26 cellular contexts compared by ENCODE assay signal in the genomic region with DNA sequence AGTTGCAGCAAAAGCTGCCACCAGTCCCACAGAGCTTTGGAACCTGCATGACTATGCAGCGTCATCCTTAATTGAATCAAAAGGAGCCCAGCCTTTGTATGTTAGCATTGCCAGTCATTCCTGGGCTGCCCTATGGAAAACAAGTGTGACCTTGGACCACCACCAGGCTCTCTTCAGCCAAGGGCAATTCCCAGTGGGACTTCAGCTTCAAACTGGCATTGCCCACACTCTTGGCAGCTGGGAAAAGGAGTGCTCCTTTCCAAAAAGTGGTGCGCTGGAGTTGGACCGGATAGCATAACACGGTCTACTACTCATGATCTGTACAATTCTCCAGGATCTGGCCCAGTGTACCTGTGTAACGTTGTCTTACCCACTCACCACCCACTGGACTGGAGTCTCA.
A peak's percentile ranks its signal among the peaks of the same experiment; 100 is the strongest.
DNase-seq lines count a peak whose midpoint lies in the region; ATAC-seq, FAIRE-seq and TF ChIP-seq lines count a peak whose summit lies in the region.
"Had no signal": no experiment of that assay in that cellular context is flagged by ENCODE, and none has a peak within 500 bp of the region (broad histone marks: within the 10 kb centered on the region; RNA-seq: fewer than 3 reads in every experiment).

No MANE protein-coding gene starts in this region.

- intact Hi-C loops in IMR-90 (cut with micrococcal nuclease), result no loop called here
- intact Hi-C loops in endothelial cell of umbilical vein (cut with micrococcal nuclease), result no loop called here

- WGBS in IMR-90 (ENCODE audit: extremely low coverage in 2 of 2, insufficient read length in 1 of 2), 2 experiments, result 90% methylated on average over 5 of the region's 5 CpGs; no CpG with 5 or more reads in 1 of the 2 experiments

- H2BK20ac ChIP-seq in IMR-90 (ENCODE audit: low read depth, low read length), result no peak overlapping the region

- H3K14ac ChIP-seq in IMR-90 (replicated peaks; ENCODE audit: low read depth, low read length), result no peak overlapping the region

- DNase-seq in IMR-90, result no peak
- peak; percentile 30 for DNase-seq in NCI-H446 treated with DMSO at 0.1 percent for 48 hours (lab: John Stamatoyannopoulos, UW)
- no peak for DNase-seq in endothelial cell of umbilical vein (ENCODE audit: low read depth, low spot score)
- peak; percentile 13 for DNase-seq in thoracic aorta (ENCODE audit: low spot score)
- DNase-seq in SW 1271 (lab: John Stamatoyannopoulos, UW), result no peak
- DNase-seq in H4 (ENCODE audit: low spot score), result no peak
- DNase-seq: 8988T; ACHN; AML-193; BE2C; CD4-positive, alpha-beta T cell; CD8-positive, alpha-beta memory T cell; DMS 273 treated with DMSO at 0.1 percent for 48 hours; DMS79; EL; GDM1; HFFc6 had no signal

- H3K27me3 ChIP-seq in IMR-90 (ENCODE audit: control insufficient read depth, insufficient read depth, low read length) (no peaks in the 10 kb centered on the region), endothelial cell of umbilical vein (ENCODE audit: control insufficient read depth in 2 of 2, insufficient read depth in 2 of 2, low read length in 2 of 2) (no peaks in the 10 kb centered on the region), thoracic aorta (replicated peaks; ENCODE audit: insufficient read depth) (no peaks in the 10 kb centered on the region)
- H3K27me3 ChIP-seq: BE2C; BLaER1 treated with 17β-estradiol and CSF1 and Interleukin-3, amounts not matched to agents 10 nM and 100 nM had no signal

- H2AFZ ChIP-seq in IMR-90 (replicated peaks; ENCODE audit: low read length, poor library complexity), result no peak overlapping the region
- no peak overlapping the region for H2AFZ ChIP-seq in endothelial cell of umbilical vein (ENCODE audit: low read depth, low read length)
- H2AFZ ChIP-seq: GM23338 had no signal

- H2AK5ac ChIP-seq in IMR-90 (ENCODE audit: low read depth, low read length), result no peak overlapping the region; the same call in 1 of the 2 replicates

- H2BK15ac ChIP-seq in IMR-90 (ENCODE audit: low read depth, low read length), result 0 out of 3 replicates have a peak overlapping the region, but pooled peaks have one; percentile 27

- no peak overlapping the region for H4K8ac ChIP-seq in IMR-90 (ENCODE audit: low read depth in 2 of 2, low read length in 2 of 2)

- H3K4me1 ChIP-seq in IMR-90 (ENCODE audit: control insufficient read depth, insufficient read depth, low read length) (peaks cover 11% of the 10 kb centered on the region), endothelial cell of umbilical vein (ENCODE audit: control insufficient read depth, extremely low read depth, insufficient read depth, low read length) (peaks cover 20% of the 10 kb centered on the region), thoracic aorta (ENCODE audit: control insufficient read depth in 1 of 2, low read depth in 2 of 2) (peaks cover 20 to 61% of the 10 kb centered on the region in 2 donors)
- H3K4me1 ChIP-seq: BE2C, HAP-1 had no signal

- H3K9me3 ChIP-seq in IMR-90 (ENCODE audit: control insufficient read depth, insufficient read depth, low read length), result no peaks in the 10 kb centered on the region
- no peaks in the 10 kb centered on the region for H3K9me3 ChIP-seq in endothelial cell of umbilical vein (replicated peaks; ENCODE audit: control insufficient read depth, insufficient read depth, low read length)
- H3K9me3 ChIP-seq in thoracic aorta, result no peaks in the 10 kb centered on the region
- H3K9me3 ChIP-seq: A549; BE2C; BLaER1 treated with 17β-estradiol and CSF1 and Interleukin-3, amounts not matched to agents 10 nM and 100 nM; HAP-1 had no signal

- H3K18ac ChIP-seq in IMR-90 (ENCODE audit: low read depth, low read length), result no peak overlapping the region

- H3K4me3 ChIP-seq in IMR-90 (ENCODE audit: insufficient read depth, low read depth, low read length), result no peak overlapping the region
- H3K4me3 ChIP-seq in endothelial cell of umbilical vein (replicated peaks in 1 of 3; ENCODE audit: insufficient read depth in 1 of 3, low read depth in 1 of 3, low read length in 3 of 3), result no peak overlapping the region
- H3K4me3 ChIP-seq in thoracic aorta, result no peak overlapping the region
- H3K4me3 ChIP-seq: A549; BLaER1 treated with 17β-estradiol and CSF1 and Interleukin-3, amounts not matched to agents 10 nM and 100 nM; GM12878; GM23338; HAP-1 had no signal

- no peak overlapping the region for H3K27ac ChIP-seq in IMR-90 (ENCODE audit: insufficient read depth, low read length)
- no peak overlapping the region for H3K27ac ChIP-seq in endothelial cell of umbilical vein (ENCODE audit: insufficient read depth, low read depth, low read length)
- H3K27ac ChIP-seq in thoracic aorta, result peak overlapping the region in 1 of 2 donors; percentile 13
- H3K27ac ChIP-seq: BLaER1 treated with 17β-estradiol and CSF1 and Interleukin-3, amounts not matched to agents 10 nM and 100 nM had no signal

- POLR2A ChIA-PET in IMR-90 (lab: Charles Lee; ENCODE audit: unreplicated experiment), result no interaction called here
- POLR2A ChIA-PET in endothelial cell of umbilical vein (lab: Charles Lee), result no interaction called here

- H4K91ac ChIP-seq in IMR-90 (ENCODE audit: insufficient read depth, low read depth, low read length), result no peak overlapping the region

- H3K23ac ChIP-seq in IMR-90 (ENCODE audit: low read depth, low read length), result no peak overlapping the region

- no peak overlapping the region for H2AK9ac ChIP-seq in IMR-90 (replicated peaks; ENCODE audit: low read depth, low read length, poor library complexity)

- H3K9me1 ChIP-seq in IMR-90 (ENCODE audit: insufficient read depth, low read length) (peaks cover 23% of the 10 kb centered on the region), endothelial cell of umbilical vein (replicated peaks; ENCODE audit: control insufficient read depth, extremely low read depth, insufficient read depth, low read length) (no peaks in the 10 kb centered on the region)

- H3K36me3 ChIP-seq in IMR-90 (ENCODE audit: control insufficient read depth, insufficient read depth, low read length) (no peaks in the 10 kb centered on the region), endothelial cell of umbilical vein (ENCODE audit: control insufficient read depth in 2 of 2, extremely low read depth in 1 of 2, insufficient read depth in 2 of 2, low read length in 2 of 2) (peaks cover 0 to 25% of the 10 kb centered on the region in 2 experiments), thoracic aorta (no peaks in the 10 kb centered on the region)
- H3K36me3 ChIP-seq: BE2C; BLaER1 treated with 17β-estradiol and CSF1 and Interleukin-3, amounts not matched to agents 10 nM and 100 nM; HAP-1 had no signal

- TF ChIP-seq CTCF in IMR-90 (conservative IDR thresholded peaks at IDR 0.05; ENCODE audit: low read depth, low read length), result no peak
- no peak for TF ChIP-seq CTCF in endothelial cell of umbilical vein (IDR thresholded peaks at IDR 0.05; ENCODE audit: extremely low read depth in 1 of 2, insufficient read depth in 1 of 2, low read depth in 1 of 2, low read length in 2 of 2)
- no peak for TF ChIP-seq CTCF in thoracic aorta (IDR thresholded peaks at IDR 0.05)

- no peak overlapping the region for H3K4ac ChIP-seq in IMR-90 (ENCODE audit: low read depth, low read length)

- dilution Hi-C loops in IMR-90 (cut with HindIII; ENCODE audit: low sequenced_read_pairs, unreplicated experiment), result no loop called here
- dilution Hi-C loops in endothelial cell of umbilical vein (cut with MboI; ENCODE audit: extremely low pct_ligation_motif_present, low sequenced_read_pairs), result no loop called here

- TF ChIP-seq POLR2A in IMR-90 (IDR thresholded peaks at IDR 0.05; ENCODE audit: low read depth, low read length) (no peak), endothelial cell of umbilical vein (IDR thresholded peaks at IDR 0.05; ENCODE audit: low read depth, low read length) (peak; percentile 32)

- no peak overlapping the region for H2BK5ac ChIP-seq in IMR-90 (ENCODE audit: low read depth, low read length, poor library complexity, severe bottlenecking)

- H4K5ac ChIP-seq in IMR-90 (ENCODE audit: low read depth, low read length), result no peak overlapping the region

- H4K20me1 ChIP-seq in IMR-90 (ENCODE audit: insufficient read depth, low read length) (no peaks in the 10 kb centered on the region), endothelial cell of umbilical vein (replicated peaks; ENCODE audit: control insufficient read depth, extremely low read depth, insufficient read depth, low read length) (no peaks in the 10 kb centered on the region)
- H4K20me1 ChIP-seq: BLaER1 treated with 17β-estradiol and CSF1 and Interleukin-3, amounts not matched to agents 10 nM and 100 nM had no signal

- in situ Hi-C loops in IMR-90 (cut with MboI; ENCODE audit: low sequenced_read_pairs), result no loop called here

- ATAC-seq in IMR-90 (ENCODE audit: low read depth) (no peak), thoracic aorta (ENCODE audit: insufficient number of reproducible peaks, low FRiP score, low read depth) (peak; percentile 58), HG03280 (IDR thresholded peaks at IDR 0.05; ENCODE audit: unreplicated experiment) (no peak), GM18868 (IDR thresholded peaks at IDR 0.05; ENCODE audit: unreplicated experiment) (no peak)
- ATAC-seq: A549, GM12878, GM23338 had no signal

- no peaks in the 10 kb centered on the region for H3K79me1 ChIP-seq in IMR-90 (ENCODE audit: low read depth in 1 of 2, low read length in 2 of 2)

- BruUV-seq in IMR-90 (replicated peaks; lab: Mats Ljungman, UMichigan), result no TSS peak
- BruUV-seq in endothelial cell of umbilical vein (replicated peaks; lab: Mats Ljungman, UMichigan), result no TSS peak

- H3K79me2 ChIP-seq in endothelial cell of umbilical vein (ENCODE audit: control insufficient read depth, insufficient read depth, low read length), result no peaks in the 10 kb centered on the region

- no peak for TF ChIP-seq RAD21 in IMR-90 (IDR thresholded peaks at IDR 0.05; ENCODE audit: low read length)

- no peak overlapping the region for H3K4me2 ChIP-seq in IMR-90 (ENCODE audit: low read depth, low read length)
- H3K4me2 ChIP-seq in endothelial cell of umbilical vein (ENCODE audit: insufficient read depth, low read length), result no peak overlapping the region
- H3K4me2 ChIP-seq: A549, GM23338 had no signal

- no peak for FAIRE-seq in endothelial cell of umbilical vein (lab: Jason Lieb, UNC)
- FAIRE-seq: A549, D721Med, GM12878, H54 had no signal

- no peak overlapping the region for H3K9ac ChIP-seq in IMR-90 (ENCODE audit: low read depth, low read length)
- H3K9ac ChIP-seq in endothelial cell of umbilical vein (replicated peaks; ENCODE audit: extremely low read depth, insufficient read depth, low read length), result no peak overlapping the region
- H3K9ac ChIP-seq: BLaER1 treated with 17β-estradiol and CSF1 and Interleukin-3, amounts not matched to agents 10 nM and 100 nM had no signal

- H2BK120ac ChIP-seq in IMR-90 (ENCODE audit: low read depth, low read length), result no peak overlapping the region

- no peak overlapping the region for H3K56ac ChIP-seq in IMR-90 (ENCODE audit: extremely low read depth, insufficient read depth, low read length)

- CTCF ChIA-PET in IMR-90 (lab: Yijun Ruan, JAX), result no interaction called here
- CTCF ChIA-PET in endothelial cell of umbilical vein (lab: Charles Lee), result interaction anchor here (1.0 kb wide), 1 partner anchor 140 kb away, joined by 3 read pairs; no protein-coding TSS in a partner anchor

TF ChIP-seq in IMR-90, 13 proteins besides CTCF, POLR2A, EP300 and RAD21 (continues in another document):
- no peak for TF ChIP-seq MAFK (IDR thresholded peaks at IDR 0.05; ENCODE audit: low read depth, low read length)

TF ChIP-seq in endothelial cell of umbilical vein, 7 proteins besides CTCF, POLR2A, EP300 and RAD21 (continues in another document):
- no peak for TF ChIP-seq JUN (IDR thresholded peaks at IDR 0.05; ENCODE audit: borderline replicate concordance, insufficient read depth, insufficient read length, low read depth)

Comparison
In these comparisons a context has a peak if more than half of its experiments do, and no peak if none do; other contexts are left out.
1. DNase-seq: peak in NCI-H446 treated with DMSO at 0.1 percent for 48 hours (single experiment) and thoracic aorta (single experiment); none in IMR-90 (single experiment), endothelial cell of umbilical vein (single experiment), SW 1271 (0 of 2) and H4 (single experiment).